ENCODE assay signal across 16 cellular contexts in genomic region chr16:85383836-85384825, GRCh38.
A peak's percentile ranks its signal among the peaks of the same experiment; 100 is the strongest.
DNase-seq lines count a peak whose midpoint lies in the region; ATAC-seq, FAIRE-seq and TF ChIP-seq lines count a peak whose summit lies in the region.
"Had no signal": no experiment of that assay in that cellular context is flagged by ENCODE, and none has a peak within 500 bp of the region (broad histone marks: within the 10 kb centered on the region; RNA-seq: fewer than 3 reads in every experiment).

No MANE protein-coding gene starts in this region.

- no peaks in the 10 kb centered on the region for H3K27me3 Mint-ChIP-seq in brain
- H3K27me3 Mint-ChIP-seq in natural killer cell treated with Interleukin-12 subunit alpha and Interleukin-12 subunit beta and Interleukin-15 and Interleukin-18, amount 100 ng/mL, for 72 hours = peaks cover 18 to 29% of the 10 kb centered on the region in 2 donors

- H3K4me1 ChIP-seq in HEK293 (ENCODE audit: control insufficient read depth, insufficient read depth, low read length) (no peaks in the 10 kb centered on the region), keratinocyte (ENCODE audit: control insufficient read depth, extremely low read depth, insufficient read depth, low read length) (peaks cover 22% of the 10 kb centered on the region), psoas muscle (peaks cover 9% of the 10 kb centered on the region)

- intact Hi-C loops in psoas muscle (cut with DNase I) = no loop called here

- H3K9me1 ChIP-seq in keratinocyte (ENCODE audit: control insufficient read depth, extremely low read depth, insufficient read depth, low read length) = no peaks in the 10 kb centered on the region

- H4K20me1 ChIP-seq in keratinocyte (ENCODE audit: control insufficient read depth, extremely low read depth, insufficient read depth, low read length) = no peaks in the 10 kb centered on the region

- H3K4me3 Mint-ChIP-seq in brain = no peak overlapping the region
- H3K4me3 Mint-ChIP-seq in natural killer cell treated with Interleukin-12 subunit alpha and Interleukin-12 subunit beta and Interleukin-15 and Interleukin-18, amount 100 ng/mL, for 72 hours = no peak overlapping the region
- H3K4me3 Mint-ChIP-seq: activated naive CD8-positive, alpha-beta T cell treated with anti-CD3 and anti-CD28 coated beads, Interleukin-2, amount 50 U/mL, for 24 hours; activated T-cell treated with anti-CD3 and anti-CD28 coated beads, Interleukin-2, amount 50 U/mL, for 72 hours; central memory CD8-positive, alpha-beta T cell; T-helper 1 cell treated with Interleukin-12 subunit alpha and Interleukin-12 subunit beta and Interleukin-4 antibody, amounts not matched to agents 30 μg/mL and 1 μg/mL, for 36 hours had no signal

- POLR2A ChIA-PET in HEK293 (lab: Yijun Ruan, JAX) = no interaction called here

- H3K4me3 ChIP-seq in HEK293 (ENCODE audit: low read depth, low read length) = no peak overlapping the region
- H3K4me3 ChIP-seq in keratinocyte (ENCODE audit: control insufficient read depth in 2 of 3, extremely low read depth in 1 of 3, insufficient read depth in 2 of 3, low read depth in 1 of 3, low read length in 3 of 3) = no peak overlapping the region
- no peak overlapping the region for H3K4me3 ChIP-seq in psoas muscle
- H3K4me3 ChIP-seq: hepatocyte had no signal

- peaks cover 12% of the 10 kb centered on the region for H3K27me3 ChIP-seq in keratinocyte (ENCODE audit: control insufficient read depth, extremely low read depth, insufficient read depth, low read length)
- H3K27me3 ChIP-seq in psoas muscle (ENCODE audit: insufficient read depth in 3 of 3, low read length in 2 of 3) = no peaks in the 10 kb centered on the region
- H3K27me3 ChIP-seq: hepatocyte had no signal

- H3K79me2 ChIP-seq in keratinocyte (ENCODE audit: control insufficient read depth, insufficient read depth, low read length) = no peaks in the 10 kb centered on the region
- H3K79me2 ChIP-seq: hepatocyte had no signal

- 89 to 92% (median 89%) methylated on average over 17 to 19 of the region's 19 CpGs for WGBS in psoas muscle, 3 donors

- peak; percentile 84 for FAIRE-seq in keratinocyte (lab: Jason Lieb, UNC)

- no peak for ATAC-seq in psoas muscle
- ATAC-seq in natural killer cell treated with Interleukin-12 subunit alpha and Interleukin-12 subunit beta and Interleukin-15 and Interleukin-18, amount 100 ng/mL, for 72 hours = no peak
- no peak for ATAC-seq in HG03354 (IDR thresholded peaks at IDR 0.05; ENCODE audit: poor library complexity, severe bottlenecking, unreplicated experiment)
- ATAC-seq: activated naive CD8-positive, alpha-beta T cell treated with anti-CD3 and anti-CD28 coated beads, Interleukin-2, amount 50 U/mL, for 24 hours; activated T-cell treated with anti-CD3 and anti-CD28 coated beads, Interleukin-2, amount 50 U/mL, for 72 hours had no signal

- dilution Hi-C loops in keratinocyte (cut with MboI; ENCODE audit: extremely low pct_ligation_motif_present, low sequenced_read_pairs) = no loop called here

- H3K36me3 ChIP-seq in HEK293 (ENCODE audit: control insufficient read depth in 2 of 2, insufficient read depth in 1 of 2, low read length in 2 of 2) (peaks cover 0 to 5% of the 10 kb centered on the region in 2 experiments; a peak in 1 of 3 replicates), keratinocyte (ENCODE audit: control insufficient read depth in 2 of 2, extremely low read depth in 1 of 2, insufficient read depth in 2 of 2, low read length in 2 of 2) (no peaks in the 10 kb centered on the region), psoas muscle (ENCODE audit: insufficient read depth in 1 of 2, low read depth in 1 of 2) (no peaks in the 10 kb centered on the region)

- H3K36me3 Mint-ChIP-seq in brain = no peaks in the 10 kb centered on the region
- H3K36me3 Mint-ChIP-seq in natural killer cell treated with Interleukin-12 subunit alpha and Interleukin-12 subunit beta and Interleukin-15 and Interleukin-18, amount 100 ng/mL, for 72 hours = no peaks in the 10 kb centered on the region

- TF ChIP-seq CTCF in HEK293 (tag by site-specific recombination; IDR thresholded peaks at IDR 0.05) (no peak), brain (conservative IDR thresholded peaks at IDR 0.05) (no peak), keratinocyte (optimal IDR thresholded peaks at IDR 0.05 in 1 of 3, IDR thresholded peaks at IDR 0.05 in 1 of 3, conservative IDR thresholded peaks at IDR 0.05 in 1 of 3; ENCODE audit: extremely low read depth in 1 of 3, insufficient read depth in 2 of 3, low read length in 3 of 3) (no peak), psoas muscle (IDR thresholded peaks at IDR 0.05) (no peak)

- peak overlapping the region; percentile 71 for H3K4me2 ChIP-seq in keratinocyte (ENCODE audit: control insufficient read depth, extremely low read depth, insufficient read depth, low read depth, low read length)
- H3K4me2 ChIP-seq: hepatocyte had no signal

- no peaks in the 10 kb centered on the region for H3K9me3 ChIP-seq in HEK293 (ENCODE audit: control insufficient read depth, insufficient read depth, low read depth, low read length)
- H3K9me3 ChIP-seq in keratinocyte (ENCODE audit: control insufficient read depth, low read depth, low read length) = no peaks in the 10 kb centered on the region
- no peaks in the 10 kb centered on the region for H3K9me3 ChIP-seq in psoas muscle

- peaks cover 0 to 3% (median 2%) of the 10 kb centered on the region in 5 experiments for H3K9me3 Mint-ChIP-seq in brain
- H3K9me3 Mint-ChIP-seq in natural killer cell treated with Interleukin-12 subunit alpha and Interleukin-12 subunit beta and Interleukin-15 and Interleukin-18, amount 100 ng/mL, for 72 hours = peaks cover 4% of the 10 kb centered on the region
- H3K9me3 Mint-ChIP-seq: central memory CD8-positive, alpha-beta T cell; T-helper 1 cell treated with Interleukin-12 subunit alpha and Interleukin-12 subunit beta and Interleukin-4 antibody, amounts not matched to agents 30 μg/mL and 1 μg/mL, for 36 hours had no signal

- no peak overlapping the region for H2AFZ ChIP-seq in keratinocyte (ENCODE audit: control insufficient read depth, low read length)
- H2AFZ ChIP-seq: hepatocyte had no signal

- no peak for DNase-seq in keratinocyte (ENCODE audit: low read depth, low spot score)
- peak; percentile 10 to 50 for DNase-seq in psoas muscle
- DNase-seq in natural killer cell treated with Interleukin-12 subunit alpha and Interleukin-12 subunit beta and Interleukin-15 and Interleukin-18, amount 100 ng/mL, for 72 hours (ENCODE audit: low spot score) = no peak
- DNase-seq in glomerular visceral epithelial cell (ENCODE audit: extremely low spot score) = no peak
- DNase-seq: activated naive CD8-positive, alpha-beta T cell treated with anti-CD3 and anti-CD28 coated beads, Interleukin-2, amount 50 U/mL, for 24 hours; activated T-cell treated with anti-CD3 and anti-CD28 coated beads, Interleukin-2, amount 50 U/mL, for 72 hours; effector CD8-positive, alpha-beta T cell; KBM-7; stimulated activated CD4-positive, alpha-beta T cell treated with anti-CD3 and anti-CD28 coated beads, Interleukin-4, amount 100 ng/mL, for 1 hour had no signal

- CTCF ChIA-PET in HEK293 (lab: Yijun Ruan, JAX) = no interaction called here

- peak overlapping the region; percentile 24 for H3K9ac ChIP-seq in keratinocyte (ENCODE audit: control insufficient read depth, extremely low read depth, insufficient read depth, low read length)

- peaks cover 43% of the 10 kb centered on the region for H3K4me1 Mint-ChIP-seq in brain
- H3K4me1 Mint-ChIP-seq in natural killer cell treated with Interleukin-12 subunit alpha and Interleukin-12 subunit beta and Interleukin-15 and Interleukin-18, amount 100 ng/mL, for 72 hours (ENCODE audit: low read depth in 2 of 2) = peaks cover 4 to 5% of the 10 kb centered on the region in 2 donors
- H3K4me1 Mint-ChIP-seq: activated naive CD8-positive, alpha-beta T cell treated with anti-CD3 and anti-CD28 coated beads, Interleukin-2, amount 50 U/mL, for 24 hours; central memory CD8-positive, alpha-beta T cell had no signal

- H3K27ac Mint-ChIP-seq in brain = peak overlapping the region in 3 of 5 experiments; percentile 38 to 85 (median 68)
- no peak overlapping the region for H3K27ac Mint-ChIP-seq in natural killer cell treated with Interleukin-12 subunit alpha and Interleukin-12 subunit beta and Interleukin-15 and Interleukin-18, amount 100 ng/mL, for 72 hours
- H3K27ac Mint-ChIP-seq: activated naive CD8-positive, alpha-beta T cell treated with anti-CD3 and anti-CD28 coated beads, Interleukin-2, amount 50 U/mL, for 24 hours; activated T-cell treated with anti-CD3 and anti-CD28 coated beads, Interleukin-2, amount 50 U/mL, for 72 hours; T-helper 1 cell treated with Interleukin-12 subunit alpha and Interleukin-12 subunit beta and Interleukin-4 antibody, amounts not matched to agents 30 μg/mL and 1 μg/mL, for 36 hours had no signal

- no peak overlapping the region for H3K27ac ChIP-seq in HEK293 (ENCODE audit: extremely low read depth, low read depth, low read length)
- peak overlapping the region; percentile 60 for H3K27ac ChIP-seq in keratinocyte (ENCODE audit: control insufficient read depth, insufficient read depth, low read length)
- no peak overlapping the region for H3K27ac ChIP-seq in psoas muscle
- H3K27ac ChIP-seq: hepatocyte, HL-60 had no signal

TF ChIP-seq in HEK293, 187 proteins besides CTCF, POLR2A, EP300 and RAD21 (continues in another document):
- TF ChIP-seq ZNF274 (IDR thresholded peaks at IDR 0.05; ENCODE audit: low read length) = no peak
- TF ChIP-seq ZNF274 (tag by site-specific recombination; IDR thresholded peaks at IDR 0.05; ENCODE audit: borderline replicate concordance) = no peak
- TF ChIP-seq ZFHX2 (tag by site-specific recombination; conservative IDR thresholded peaks at IDR 0.05) = peak; percentile 76
- TF ChIP-seq ZNF548 (tag by site-specific recombination; IDR thresholded peaks at IDR 0.05) = no peak
- TF ChIP-seq ZNF768 (tag by site-specific recombination; IDR thresholded peaks at IDR 0.05) = peak; percentile 76
- TF ChIP-seq ZNF266 (tag by site-specific recombination; IDR thresholded peaks at IDR 0.05; ENCODE audit: low read depth) = no peak

Comparison
In these comparisons a context has a peak if more than half of its experiments do, and no peak if none do; other contexts are left out.
1. H3K27ac Mint-ChIP-seq: peak in brain (3 of 5); none in natural killer cell treated with Interleukin-12 subunit alpha and Interleukin-12 subunit beta and Interleukin-15 and Interleukin-18, amount 100 ng/mL, for 72 hours (0 of 2).
2. DNase-seq: peak in psoas muscle (2 of 2); none in keratinocyte (single experiment), natural killer cell treated with Interleukin-12 subunit alpha and Interleukin-12 subunit beta and Interleukin-15 and Interleukin-18, amount 100 ng/mL, for 72 hours (single experiment) and glomerular visceral epithelial cell (single experiment).